5 cellular contexts compared by ENCODE assay signal in genomic region chr7:130483036-130483435, GRCh38.
"Had no signal": no experiment of that assay in that cellular context is flagged by ENCODE, and none has a peak within 500 bp of the region (broad histone marks: within the 10 kb centered on the region; RNA-seq: fewer than 3 reads in every experiment).

No MANE protein-coding gene starts in this region.

- DNase-seq: GM23248, GOT3, H9, HCEC 1CT, IMR-90 had no signal

- H3K4me3 Mint-ChIP-seq: H9 had no signal

- H2AFZ ChIP-seq: GM23248 had no signal

- H3K27ac Mint-ChIP-seq: H9 had no signal

- H3K4me3 ChIP-seq: GM23248 had no signal

- H3K9ac ChIP-seq: GM23248 had no signal

- H3K27ac ChIP-seq: GM23248 had no signal
